In the genomic region with DNA sequence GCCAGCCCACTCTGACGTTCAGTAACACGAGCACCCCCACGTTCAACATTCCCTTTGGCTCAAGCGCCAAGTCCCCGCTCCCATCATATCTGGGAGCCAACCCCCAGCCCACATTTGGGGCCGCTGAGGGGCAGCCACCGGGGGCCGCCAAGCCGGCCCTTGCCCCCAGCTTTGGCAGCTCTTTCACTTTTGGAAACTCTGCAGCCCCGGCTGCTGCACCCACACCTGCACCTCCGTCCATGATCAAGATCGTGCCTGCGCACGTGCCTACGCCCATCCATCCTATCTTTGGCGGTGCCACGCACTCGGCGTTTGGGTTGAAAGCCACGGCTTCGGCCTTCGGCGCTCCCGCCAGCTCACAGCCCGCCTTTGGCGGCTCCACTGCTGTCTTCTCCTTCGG, we compare ENCODE assay signal across 11 cellular contexts. TPM values are rescaled to one million over a fixed set of nuclear protein-coding genes. Genes with fewer than 3 reads are reported as not detected.
"Had no signal": no experiment of that assay in that cellular context is flagged by ENCODE, and none has a peak within 500 bp of the region (broad histone marks: within the 10 kb centered on the region; RNA-seq: fewer than 3 reads in every experiment).

No MANE protein-coding gene starts in this region.

RNA-seq across cellular contexts. Expression of gene TRIM50, which starts 30.2 kb away (rescaled TPM):
- total RNA-seq: PC-3, PC-9, RPMI7951, SJCRH30, SJSA1, SK-MEL-5 had no signal
- polyA plus RNA-seq: SK-N-SH had no signal

RNA-seq across cellular contexts. Expression of gene FKBP6, which starts 30.3 kb away (rescaled TPM):
- total RNA-seq: OCI-LY7, PC-3, PC-9, Peyer's patch, Right ventricle myocardium inferior, Right ventricle myocardium superior, RPMI7951, SJCRH30, SJSA1, SK-MEL-5 had no signal
- polyA plus RNA-seq: SK-N-SH had no signal
